Comparison of ENCODE assay signal across 24 cellular contexts in genomic region chr2:118786691-118787090, GRCh38.
A peak's percentile ranks its signal among the peaks of the same experiment; 100 is the strongest.
DNase-seq lines count a peak whose midpoint lies in the region; TF ChIP-seq lines count a peak whose summit lies in the region.
"Had no signal": no experiment of that assay in that cellular context is flagged by ENCODE, and none has a peak within 500 bp of the region (broad histone marks: within the 10 kb centered on the region; RNA-seq: fewer than 3 reads in every experiment).

No MANE protein-coding gene starts in this region.

- no peaks in the 10 kb centered on the region for H3K36me3 ChIP-seq in adipocyte (ENCODE audit: control insufficient read depth, insufficient read depth, low read length, severe bottlenecking)
- no peaks in the 10 kb centered on the region for H3K36me3 ChIP-seq in endodermal cell (ENCODE audit: control insufficient read depth, insufficient read depth, low read length)
- no peaks in the 10 kb centered on the region for H3K36me3 ChIP-seq in osteoblast (ENCODE audit: insufficient read depth, low read length)
- H3K36me3 ChIP-seq: BE2C; BLaER1 treated with 17β-estradiol and CSF1 and Interleukin-3, amounts not matched to agents 10 nM and 100 nM had no signal

- H3K4me3 Mint-ChIP-seq in endodermal cell: no peak overlapping the region
- H3K4me3 Mint-ChIP-seq: CD14-positive monocyte; CD4-positive, alpha-beta T cell; CD8-positive, alpha-beta memory T cell had no signal

- intact Hi-C loops in lower leg skin (cut with DNase I; ENCODE audit: low total_unique reads): no loop called here

- H3K27me3 Mint-ChIP-seq in endodermal cell (ENCODE audit: insufficient read depth): peaks cover 65% of the 10 kb centered on the region

- DNase-seq in adipocyte (ENCODE audit: low read depth) (no peak), endodermal cell (peak; percentile 24), fibroblast of the aortic adventitia (ENCODE audit: low read depth) (peak; percentile 52), osteoblast (ENCODE audit: insufficient read length, low spot score, missing footprints) (peak; percentile 38), RPMI8226 (no peak), SHP77 treated with DMSO at 0.1 percent for 48 hours (lab: John Stamatoyannopoulos, UW) (no peak), lower leg skin (ENCODE audit: low spot score in 2 of 2) (no peak)
- no peak for DNase-seq in activated naive CD4-positive, alpha-beta T cell (lab: John Stamatoyannopoulos, UW)
- DNase-seq: 8988T; ACHN; AML-193; BE2C; CD4-positive, alpha-beta T cell; CD8-positive, alpha-beta memory T cell; DMS 273 treated with DMSO at 0.1 percent for 48 hours; DMS79; EL; GF-D8; GM23248; H7; HCEC 1CT had no signal

- no peaks in the 10 kb centered on the region for H3K9me3 Mint-ChIP-seq in endodermal cell
- H3K9me3 Mint-ChIP-seq: CD4-positive, alpha-beta T cell; CD8-positive, alpha-beta memory T cell had no signal

- no peaks in the 10 kb centered on the region for H3K27me3 ChIP-seq in adipocyte (replicated peaks; ENCODE audit: control insufficient read depth, insufficient read depth, low read length)
- H3K27me3 ChIP-seq in endodermal cell (ENCODE audit: control insufficient read depth, insufficient read depth, low read length, poor library complexity, severe bottlenecking): peaks cover 42% of the 10 kb centered on the region
- H3K27me3 ChIP-seq in osteoblast (ENCODE audit: insufficient read depth, low read length): no peaks in the 10 kb centered on the region
- H3K27me3 ChIP-seq: BE2C; BLaER1 treated with 17β-estradiol and CSF1 and Interleukin-3, amounts not matched to agents 10 nM and 100 nM had no signal

- H3K27ac ChIP-seq in endodermal cell (ENCODE audit: low read depth, low read length) (no peak overlapping the region), osteoblast (ENCODE audit: low read depth, low read length) (no peak overlapping the region)
- H3K27ac ChIP-seq: A549; BLaER1 treated with 17β-estradiol and CSF1 and Interleukin-3, amounts not matched to agents 10 nM and 100 nM; GM23248 had no signal

- H3K4me1 ChIP-seq in adipocyte (ENCODE audit: control insufficient read depth, insufficient read depth, low read length): peaks cover 45% of the 10 kb centered on the region
- no peaks in the 10 kb centered on the region for H3K4me1 ChIP-seq in endodermal cell (ENCODE audit: control insufficient read depth, insufficient read depth, low read length)
- no peaks in the 10 kb centered on the region for H3K4me1 ChIP-seq in osteoblast (ENCODE audit: insufficient read depth, low read length)
- H3K4me1 ChIP-seq: A549, BE2C had no signal

- no peak overlapping the region for H2AFZ ChIP-seq in osteoblast (ENCODE audit: low read length)
- H2AFZ ChIP-seq: GM23248 had no signal

- no peak overlapping the region for H3K27ac Mint-ChIP-seq in endodermal cell
- H3K27ac Mint-ChIP-seq: CD4-positive, alpha-beta T cell; CD8-positive, alpha-beta memory T cell had no signal

- H3K9ac ChIP-seq in adipocyte (ENCODE audit: low read length) (peak overlapping the region; percentile 46), endodermal cell (ENCODE audit: extremely low read depth, low read length, poor library complexity, severe bottlenecking) (no peak overlapping the region)
- H3K9ac ChIP-seq: BLaER1 treated with 17β-estradiol and CSF1 and Interleukin-3, amounts not matched to agents 10 nM and 100 nM; GM23248 had no signal

- H3K4me2 ChIP-seq in osteoblast (ENCODE audit: insufficient read depth, low read length): no peak overlapping the region
- H3K4me2 ChIP-seq: A549; BLaER1 treated with 17β-estradiol and CSF1 and Interleukin-3, amounts not matched to agents 10 nM and 100 nM had no signal

- no peak for TF ChIP-seq CTCF in endodermal cell (conservative IDR thresholded peaks at IDR 0.05)
- no peak for TF ChIP-seq CTCF in fibroblast of the aortic adventitia (IDR thresholded peaks at IDR 0.05; ENCODE audit: insufficient read depth, low read length)
- TF ChIP-seq CTCF in osteoblast (IDR thresholded peaks at IDR 0.05; ENCODE audit: extremely low read depth, low read depth, low read length): no peak
- TF ChIP-seq CTCF in lower leg skin (IDR thresholded peaks at IDR 0.05): no peak

- 70 to 82% methylated on average over 2 to 6 of the region's 6 CpGs for WGBS in endodermal cell (ENCODE audit: insufficient coverage in 1 of 2, insufficient read length in 1 of 2), 2 experiments
- 45 to 62% methylated on average over 6 of the region's 6 CpGs for WGBS in lower leg skin, 2 donors

- no peak for TF ChIP-seq POLR2A in lower leg skin (IDR thresholded peaks at IDR 0.05)

- H4K20me1 ChIP-seq in osteoblast (ENCODE audit: insufficient read depth, low read length): no peaks in the 10 kb centered on the region
- H4K20me1 ChIP-seq: BLaER1 treated with 17β-estradiol and CSF1 and Interleukin-3, amounts not matched to agents 10 nM and 100 nM had no signal

- no peaks in the 10 kb centered on the region for H3K9me3 ChIP-seq in adipocyte (ENCODE audit: control insufficient read depth, low read length)
- no peaks in the 10 kb centered on the region for H3K9me3 ChIP-seq in endodermal cell (ENCODE audit: control insufficient read depth, low read length)
- H3K9me3 ChIP-seq in osteoblast (ENCODE audit: low read depth, low read length): no peaks in the 10 kb centered on the region
- H3K9me3 ChIP-seq: A549; BE2C; BLaER1 treated with 17β-estradiol and CSF1 and Interleukin-3, amounts not matched to agents 10 nM and 100 nM had no signal

- H3K4me1 Mint-ChIP-seq in endodermal cell: no peaks in the 10 kb centered on the region
- H3K4me1 Mint-ChIP-seq: CD14-positive monocyte; CD8-positive, alpha-beta memory T cell had no signal

- no peak overlapping the region for H3K4me3 ChIP-seq in adipocyte (ENCODE audit: low read length)
- no peak overlapping the region for H3K4me3 ChIP-seq in endodermal cell (ENCODE audit: low read length)
- H3K4me3 ChIP-seq in fibroblast of the aortic adventitia (ENCODE audit: low read depth, low read length): no peak overlapping the region
- no peak overlapping the region for H3K4me3 ChIP-seq in osteoblast (ENCODE audit: insufficient read depth, low read length)
- H3K4me3 ChIP-seq in lower leg skin (ENCODE audit: low read depth, poor library complexity, severe bottlenecking): no peak overlapping the region
- H3K4me3 ChIP-seq: A549; BLaER1 treated with 17β-estradiol and CSF1 and Interleukin-3, amounts not matched to agents 10 nM and 100 nM; GM23248 had no signal

- H3K79me2 ChIP-seq in osteoblast (ENCODE audit: insufficient read depth, low read length): no peaks in the 10 kb centered on the region

- no peaks in the 10 kb centered on the region for H3K36me3 Mint-ChIP-seq in endodermal cell (ENCODE audit: low read depth)
- H3K36me3 Mint-ChIP-seq: CD14-positive monocyte; CD8-positive, alpha-beta memory T cell had no signal

Comparison
In these comparisons a context has a peak if more than half of its experiments do, and no peak if none do; other contexts are left out.
1. DNase-seq: peak in endodermal cell (single experiment), fibroblast of the aortic adventitia (single experiment) and osteoblast (single experiment); none in adipocyte (single experiment), RPMI8226 (single experiment), SHP77 treated with DMSO at 0.1 percent for 48 hours (single experiment), activated naive CD4-positive, alpha-beta T cell (0 of 4) and lower leg skin (0 of 2).